ENCODE assay signal across 25 cellular contexts in the genomic region with DNA sequence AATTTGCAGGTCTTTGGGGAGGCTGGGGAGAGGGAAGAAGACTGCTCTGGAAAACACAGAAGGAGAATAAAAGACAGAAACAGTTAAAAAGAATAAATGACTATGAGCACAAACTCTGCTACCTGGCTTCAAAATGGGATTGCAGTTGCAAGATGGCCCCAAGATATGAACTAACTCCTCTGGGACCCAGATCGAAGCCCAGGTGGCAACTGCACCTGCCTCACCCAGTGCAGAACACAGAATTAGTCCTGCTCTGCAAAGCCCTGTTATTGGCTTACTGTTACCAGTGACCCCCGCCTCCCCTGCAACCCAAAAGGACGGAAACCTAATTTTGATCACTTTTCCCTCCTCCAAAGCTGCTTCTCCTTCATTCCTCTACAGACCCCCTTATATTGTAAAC. TPM values are rescaled to one million over a fixed set of nuclear protein-coding genes. Genes with fewer than 3 reads are reported as not detected.
DNase-seq lines count a peak whose midpoint lies in the region; ATAC-seq and TF ChIP-seq lines count a peak whose summit lies in the region.
"Had no signal": no experiment of that assay in that cellular context is flagged by ENCODE, and none has a peak within 500 bp of the region (broad histone marks: within the 10 kb centered on the region; RNA-seq: fewer than 3 reads in every experiment).

No MANE protein-coding gene starts in this region.

- no peak overlapping the region for H2AFZ ChIP-seq in OCI-LY3 (ENCODE audit: low read depth, low read length)

- peaks cover 41% of the 10 kb centered on the region; the same call in 1 of the 2 replicates for H3K9me3 ChIP-seq in OCI-LY3 (ENCODE audit: insufficient read depth, low read length)
- H3K9me3 ChIP-seq: A549, esophagus muscularis mucosa, gastroesophageal sphincter, prostate gland had no signal

- H3K27ac ChIP-seq in OCI-LY3 (ENCODE audit: low read length), result peak overlapping the region; percentile 99
- H3K27ac ChIP-seq: A549, esophagus muscularis mucosa, gastroesophageal sphincter, prostate gland had no signal

- no peak overlapping the region for H3K4me3 Mint-ChIP-seq in activated CD4-positive, alpha-beta T cell treated with anti-CD3 and anti-CD28 coated beads, Interleukin-2, amount 10 ng/mL, durations not matched to agents 7 days and 5 days
- H3K4me3 Mint-ChIP-seq in activated naive CD8-positive, alpha-beta T cell treated with anti-CD3 and anti-CD28 coated beads, Interleukin-2, amount 10 ng/mL, durations not matched to agents 7 days and 5 days, result no peak overlapping the region
- no peak overlapping the region for H3K4me3 Mint-ChIP-seq in osteocyte (ENCODE audit: unreplicated experiment)
- H3K4me3 Mint-ChIP-seq: central memory CD8-positive, alpha-beta T cell had no signal

- H3K4me2 ChIP-seq in OCI-LY3 (ENCODE audit: low read length), result peak overlapping the region; percentile 64
- H3K4me2 ChIP-seq: A549 had no signal

- TF ChIP-seq CTCF in OCI-LY3 (IDR thresholded peaks at IDR 0.05; ENCODE audit: low read depth, low read length) (no peak), osteocyte (IDR thresholded peaks at IDR 0.05) (no peak)

- CTCF ChIA-PET in activated CD4-positive, alpha-beta T cell treated with anti-CD3 and anti-CD28 coated beads, Interleukin-2, amount 10 ng/mL, durations not matched to agents 7 days and 5 days (lab: Charles Lee), result interaction anchor here (0.6 to 10.8 kb wide), 5 partner anchors 14 to 403 kb away, joined by 3 to 87 read pairs (median 3); no protein-coding TSS in a partner anchor

- POLR2A ChIA-PET in activated CD4-positive, alpha-beta T cell treated with anti-CD3 and anti-CD28 coated beads, Interleukin-2, amount 10 ng/mL, durations not matched to agents 7 days and 5 days (lab: Charles Lee), result no interaction called here
- POLR2A ChIA-PET in activated naive CD8-positive, alpha-beta T cell treated with anti-CD3 and anti-CD28 coated beads, Interleukin-2, amount 10 ng/mL, durations not matched to agents 7 days and 5 days (lab: Charles Lee), result no interaction called here

- H3K4me3 ChIP-seq in OCI-LY3 (ENCODE audit: low read length), result peak overlapping the region; percentile 33; the same call in 1 of the 2 replicates
- H3K4me3 ChIP-seq: A549, esophagus muscularis mucosa, gastroesophageal sphincter, prostate gland had no signal

- H3K36me3 Mint-ChIP-seq in activated CD4-positive, alpha-beta T cell treated with anti-CD3 and anti-CD28 coated beads, Interleukin-2, amount 10 ng/mL, durations not matched to agents 7 days and 5 days (ENCODE audit: low read depth), result no peaks in the 10 kb centered on the region
- peaks cover 3% of the 10 kb centered on the region for H3K36me3 Mint-ChIP-seq in activated naive CD8-positive, alpha-beta T cell treated with anti-CD3 and anti-CD28 coated beads, Interleukin-2, amount 10 ng/mL, durations not matched to agents 7 days and 5 days
- H3K36me3 Mint-ChIP-seq in osteocyte (ENCODE audit: unreplicated experiment), result no peaks in the 10 kb centered on the region

- no peak for ATAC-seq in activated naive CD8-positive, alpha-beta T cell treated with anti-CD3 and anti-CD28 coated beads, Interleukin-2, amount 10 ng/mL, durations not matched to agents 7 days and 5 days (ENCODE audit: low read depth)
- no peak for ATAC-seq in GM21576 (IDR thresholded peaks at IDR 0.05; ENCODE audit: unreplicated experiment)
- ATAC-seq: A549, gastroesophageal sphincter, Panc1 had no signal

- H3K79me2 ChIP-seq in OCI-LY3 (ENCODE audit: low read length), result peaks cover 34% of the 10 kb centered on the region

- no peaks in the 10 kb centered on the region for H3K36me3 ChIP-seq in OCI-LY3 (replicated peaks; ENCODE audit: low read depth, low read length)
- H3K36me3 ChIP-seq: esophagus muscularis mucosa, gastroesophageal sphincter, prostate gland had no signal

- DNase-seq in activated CD4-positive, alpha-beta T cell treated with anti-CD3 and anti-CD28 coated beads, Interleukin-2, amount 10 ng/mL, durations not matched to agents 7 days and 5 days, result no peak
- DNase-seq in activated CD4-positive, alpha-beta T cell treated with anti-CD3 and anti-CD28 coated beads for 4 hours, result no peak
- no peak for DNase-seq in activated naive CD8-positive, alpha-beta T cell treated with anti-CD3 and anti-CD28 coated beads, Interleukin-2, amount 10 ng/mL, durations not matched to agents 7 days and 5 days
- DNase-seq in medulla oblongata (ENCODE audit: extremely low spot score), result no peak
- no peak for DNase-seq in osteocyte (ENCODE audit: extremely low spot score, unreplicated experiment)
- no peak for DNase-seq in NCI-H1436 treated with DMSO at 0.1 percent for 48 hours (lab: John Stamatoyannopoulos, UW)
- DNase-seq: activated CD4-positive, CD25-positive, alpha-beta regulatory T cell; activated gamma-delta T cell treated with Interleukin-2 at 50 U/mL for 16 hours; anterior cingulate cortex; C1 segment of cervical spinal cord; DMS153; effector CD8-positive, alpha-beta T cell; HFFc6; KBM-7; NCI-H1105 treated with DMSO at 0.1 percent for 48 hours had no signal

- H3K9ac ChIP-seq in OCI-LY3 (ENCODE audit: low read length), result peak overlapping the region; percentile 96

- H3K4me1 Mint-ChIP-seq in activated CD4-positive, alpha-beta T cell treated with anti-CD3 and anti-CD28 coated beads, Interleukin-2, amount 10 ng/mL, durations not matched to agents 7 days and 5 days, result peaks cover 48% of the 10 kb centered on the region
- H3K4me1 Mint-ChIP-seq in activated naive CD8-positive, alpha-beta T cell treated with anti-CD3 and anti-CD28 coated beads, Interleukin-2, amount 10 ng/mL, durations not matched to agents 7 days and 5 days, result peaks cover 51% of the 10 kb centered on the region
- no peaks in the 10 kb centered on the region for H3K4me1 Mint-ChIP-seq in osteocyte (ENCODE audit: unreplicated experiment)

- H3K9me3 Mint-ChIP-seq in activated CD4-positive, alpha-beta T cell treated with anti-CD3 and anti-CD28 coated beads, Interleukin-2, amount 10 ng/mL, durations not matched to agents 7 days and 5 days, result no peaks in the 10 kb centered on the region
- H3K9me3 Mint-ChIP-seq in activated naive CD8-positive, alpha-beta T cell treated with anti-CD3 and anti-CD28 coated beads, Interleukin-2, amount 10 ng/mL, durations not matched to agents 7 days and 5 days, result peaks cover 3% of the 10 kb centered on the region
- H3K9me3 Mint-ChIP-seq in osteocyte (ENCODE audit: unreplicated experiment), result no peaks in the 10 kb centered on the region
- H3K9me3 Mint-ChIP-seq: central memory CD8-positive, alpha-beta T cell; HFFc6 had no signal

- H3K27ac Mint-ChIP-seq in activated CD4-positive, alpha-beta T cell treated with anti-CD3 and anti-CD28 coated beads, Interleukin-2, amount 10 ng/mL, durations not matched to agents 7 days and 5 days, result peak overlapping the region; percentile 70
- H3K27ac Mint-ChIP-seq in activated naive CD8-positive, alpha-beta T cell treated with anti-CD3 and anti-CD28 coated beads, Interleukin-2, amount 10 ng/mL, durations not matched to agents 7 days and 5 days, result peak overlapping the region; percentile 37
- H3K27ac Mint-ChIP-seq in osteocyte (ENCODE audit: unreplicated experiment), result no peak overlapping the region
- H3K27ac Mint-ChIP-seq: HFFc6 had no signal

- H4K20me1 ChIP-seq in OCI-LY3 (ENCODE audit: insufficient read depth, low read length), result no peaks in the 10 kb centered on the region

- no peaks in the 10 kb centered on the region for H3K27me3 ChIP-seq in OCI-LY3 (ENCODE audit: low read depth, low read length)
- H3K27me3 ChIP-seq: esophagus muscularis mucosa, gastroesophageal sphincter had no signal

- H3K27me3 Mint-ChIP-seq in activated CD4-positive, alpha-beta T cell treated with anti-CD3 and anti-CD28 coated beads, Interleukin-2, amount 10 ng/mL, durations not matched to agents 7 days and 5 days, result no peaks in the 10 kb centered on the region
- H3K27me3 Mint-ChIP-seq in activated naive CD8-positive, alpha-beta T cell treated with anti-CD3 and anti-CD28 coated beads, Interleukin-2, amount 10 ng/mL, durations not matched to agents 7 days and 5 days, result peaks cover 3% of the 10 kb centered on the region
- peaks cover 26% of the 10 kb centered on the region for H3K27me3 Mint-ChIP-seq in osteocyte (ENCODE audit: unreplicated experiment)
- H3K27me3 Mint-ChIP-seq: central memory CD8-positive, alpha-beta T cell had no signal

- H3K4me1 ChIP-seq in OCI-LY3 (ENCODE audit: low read length), result peaks cover 100% of the 10 kb centered on the region
- H3K4me1 ChIP-seq: A549, prostate gland had no signal

RNA-seq across cellular contexts. Expression of a gene that starts 35.9 kb away (rescaled TPM):
- total RNA-seq in activated CD4-positive, alpha-beta T cell treated with anti-CD3 and anti-CD28 coated beads, Interleukin-2, amount 10 ng/mL, durations not matched to agents 7 days and 5 days, result 1 to 10 TPM; 1.6 to 2.4 TPM
- total RNA-seq in activated naive CD8-positive, alpha-beta T cell treated with anti-CD3 and anti-CD28 coated beads, Interleukin-2, amount 10 ng/mL, durations not matched to agents 7 days and 5 days, result 1 to 10 TPM; 1.9 to 2.1 TPM
- total RNA-seq in osteocyte, result not detected in 2 replicates
- total RNA-seq: HFFc6, SK-MEL-5, skeletal muscle tissue had no signal
